17 cellular contexts compared by ENCODE assay signal in genomic region chr2:201858267-201858666, GRCh38. TPM values are rescaled to one million over a fixed set of nuclear protein-coding genes. Genes with fewer than 3 reads are reported as not detected.
DNase-seq lines count a peak whose midpoint lies in the region; FAIRE-seq and TF ChIP-seq lines count a peak whose summit lies in the region.
"Had no signal": no experiment of that assay in that cellular context is flagged by ENCODE, and none has a peak within 500 bp of the region (broad histone marks: within the 10 kb centered on the region; RNA-seq: fewer than 3 reads in every experiment).

No MANE protein-coding gene starts in this region.

- H3K36me3 ChIP-seq in H7 (replicated peaks; ENCODE audit: control insufficient read depth, insufficient read depth, low read length), result no peaks in the 10 kb centered on the region
- H3K36me3 ChIP-seq in astrocyte (ENCODE audit: insufficient read depth, low read length), result no peaks in the 10 kb centered on the region
- H3K36me3 ChIP-seq in mesenchymal stem cell (ENCODE audit: control insufficient read depth in 1 of 2, insufficient read depth in 2 of 2, low read depth in 1 of 2, low read length in 2 of 2), result no peaks in the 10 kb centered on the region
- no peaks in the 10 kb centered on the region for H3K36me3 ChIP-seq in sigmoid colon
- no peaks in the 10 kb centered on the region for H3K36me3 ChIP-seq in brain microvascular endothelial cell (replicated peaks)
- H3K36me3 ChIP-seq: gastroesophageal sphincter, SJSA1 had no signal

- no peaks in the 10 kb centered on the region for H3K79me1 ChIP-seq in mesenchymal stem cell (replicated peaks; ENCODE audit: low read length, poor library complexity, severe bottlenecking)

- H3K36me3 Mint-ChIP-seq in astrocyte (ENCODE audit: low read depth, unreplicated experiment), result peaks cover 4% of the 10 kb centered on the region

- H3K4me3 Mint-ChIP-seq in astrocyte (ENCODE audit: unreplicated experiment), result peak overlapping the region; percentile 47

- H2AFZ ChIP-seq in astrocyte (ENCODE audit: low read depth, low read length), result no peak overlapping the region
- H2AFZ ChIP-seq in mesenchymal stem cell (ENCODE audit: low read depth, low read length), result no peak overlapping the region

- no peak overlapping the region for H4K91ac ChIP-seq in mesenchymal stem cell (ENCODE audit: low read length)

- no peak for DNase-seq in H7
- DNase-seq in astrocyte (ENCODE audit: low read depth), result no peak
- no peak for DNase-seq in mesenchymal stem cell
- no peak for DNase-seq in sigmoid colon
- DNase-seq in NCI-H2081 (lab: John Stamatoyannopoulos, UW), result no peak
- no peak for DNase-seq in HPDE6-E6E7 (ENCODE audit: extremely low spot score)
- DNase-seq in brain microvascular endothelial cell, result no peak
- DNase-seq in NCI-H1930 (lab: John Stamatoyannopoulos, UW), result no peak
- DNase-seq: activated CD4-positive, CD25-positive, alpha-beta regulatory T cell treated with anti-CD3 and anti-CD28 coated beads, Interleukin-2, amount 50 U/mL, for 72 hours; activated naive CD4-positive, alpha-beta T cell; cortex of kidney; T-helper 9 cell had no signal

- no peak for TF ChIP-seq CTCF in astrocyte (IDR thresholded peaks at IDR 0.05; ENCODE audit: insufficient read depth, low read depth, low read length)
- TF ChIP-seq CTCF in sigmoid colon (IDR thresholded peaks at IDR 0.05), result no peak
- TF ChIP-seq CTCF in brain microvascular endothelial cell (IDR thresholded peaks at IDR 0.05; ENCODE audit: low read depth, low read length, missing control alignments), result no peak

- H3K4me1 ChIP-seq in astrocyte (ENCODE audit: insufficient read depth, low read length) (peaks cover 49% of the 10 kb centered on the region), mesenchymal stem cell (ENCODE audit: control insufficient read depth, insufficient read depth, low read depth, low read length) (peaks cover 6% of the 10 kb centered on the region), sigmoid colon (peaks cover 0 to 24% (median 11%) of the 10 kb centered on the region in 4 donors)

- no peak for TF ChIP-seq POLR2A in sigmoid colon (IDR thresholded peaks at IDR 0.05)

- no peak overlapping the region for H2AK5ac ChIP-seq in mesenchymal stem cell (ENCODE audit: low read length, severe bottlenecking)

- TF ChIP-seq EP300 in sigmoid colon (IDR thresholded peaks at IDR 0.05), result no peak

- peak overlapping the region; percentile 49 for H3K9ac ChIP-seq in astrocyte (ENCODE audit: low read length)
- no peak overlapping the region for H3K9ac ChIP-seq in mesenchymal stem cell (ENCODE audit: low read length)

- no peaks in the 10 kb centered on the region for H3K9me3 Mint-ChIP-seq in astrocyte (ENCODE audit: unreplicated experiment)

- H2BK5ac ChIP-seq in mesenchymal stem cell (ENCODE audit: low read depth, low read length, poor library complexity, severe bottlenecking), result no peak overlapping the region

- H3K27ac Mint-ChIP-seq in astrocyte (ENCODE audit: unreplicated experiment), result peak overlapping the region; percentile 62

- H3K4me3 ChIP-seq in H7 (ENCODE audit: insufficient read depth, low read depth, low read length) (peak overlapping the region; percentile 26), astrocyte (ENCODE audit: insufficient read depth, low read depth, low read length) (no peak overlapping the region), mesenchymal stem cell (ENCODE audit: insufficient read depth in 1 of 2, low read depth in 1 of 2, low read length in 2 of 2) (no peak overlapping the region), sigmoid colon (peak overlapping the region in 2 of 4 donors; percentile 28 to 34), brain microvascular endothelial cell (ENCODE audit: low read depth, low read length) (no peak overlapping the region)
- H3K4me3 ChIP-seq: K562, lung, SJSA1 had no signal

- no peaks in the 10 kb centered on the region for H4K20me1 ChIP-seq in astrocyte (ENCODE audit: insufficient read depth, low read length)

- H3K79me2 ChIP-seq in astrocyte (ENCODE audit: insufficient read depth, low read length), result no peaks in the 10 kb centered on the region

- peaks cover 46% of the 10 kb centered on the region for H3K4me1 Mint-ChIP-seq in astrocyte (ENCODE audit: low read depth, unreplicated experiment)

- intact Hi-C loops in sigmoid colon (cut with DNase I), result loop anchor here (5.0 kb wide), 1 partner anchor 76 kb away; the partner anchor contains the start of gene ALS2

- peak overlapping the region; percentile 89 for H2BK120ac ChIP-seq in mesenchymal stem cell (ENCODE audit: low read depth, low read length)

- no peak overlapping the region for H3K14ac ChIP-seq in mesenchymal stem cell (ENCODE audit: low read length in 2 of 2)

- no peaks in the 10 kb centered on the region for H3K27me3 Mint-ChIP-seq in astrocyte (ENCODE audit: low read depth, unreplicated experiment)

- no peak overlapping the region for H3K23ac ChIP-seq in mesenchymal stem cell (ENCODE audit: low read length in 2 of 2)

- 33% methylated on average over 1 of the region's 4 CpGs for WGBS in mesenchymal stem cell
- WGBS in sigmoid colon, 2 donors, result 16 to 46% methylated on average over 4 of the region's 4 CpGs

- peak overlapping the region in 1 of 2 experiments; percentile 60 for H3K18ac ChIP-seq in mesenchymal stem cell (ENCODE audit: low read depth in 1 of 2, low read length in 2 of 2)

- in situ Hi-C loops in brain microvascular endothelial cell (cut with HindIII; ENCODE audit: low pct_ligation_motif_present, low sequenced_read_pairs), result no loop called here

- H4K8ac ChIP-seq in mesenchymal stem cell (ENCODE audit: low read length), result no peak overlapping the region

- H2BK15ac ChIP-seq in mesenchymal stem cell (ENCODE audit: low read depth, poor library complexity, severe bottlenecking), result no peak overlapping the region

- H3K27ac ChIP-seq in astrocyte (ENCODE audit: low read depth, low read length), result peak overlapping the region; percentile 60
- peak overlapping the region; percentile 22 for H3K27ac ChIP-seq in mesenchymal stem cell (ENCODE audit: low read length, poor library complexity, severe bottlenecking)
- peak overlapping the region in 3 of 4 donors; percentile 30 to 56 (median 48) for H3K27ac ChIP-seq in sigmoid colon
- H3K27ac ChIP-seq in brain microvascular endothelial cell, result no peak overlapping the region
- H3K27ac ChIP-seq: SJSA1 had no signal

- H3K4me2 ChIP-seq in astrocyte (ENCODE audit: low read length), result peak overlapping the region; percentile 77
- peak overlapping the region; percentile 63 for H3K4me2 ChIP-seq in mesenchymal stem cell (ENCODE audit: low read length, poor library complexity, severe bottlenecking)

- H3K27me3 ChIP-seq in H7 (ENCODE audit: control insufficient read depth, insufficient read depth, low read length) (no peaks in the 10 kb centered on the region), astrocyte (ENCODE audit: insufficient read depth, low read length) (no peaks in the 10 kb centered on the region), mesenchymal stem cell (ENCODE audit: control insufficient read depth in 1 of 2, insufficient read depth in 1 of 2, low read length in 2 of 2) (peaks cover 0 to 7% of the 10 kb centered on the region in 2 experiments), sigmoid colon (no peaks in the 10 kb centered on the region), brain microvascular endothelial cell (replicated peaks) (no peaks in the 10 kb centered on the region)
- H3K27me3 ChIP-seq: gastroesophageal sphincter, SJSA1 had no signal

- H2BK12ac ChIP-seq in mesenchymal stem cell (ENCODE audit: low read length in 2 of 2), result no peak overlapping the region

- H3K4ac ChIP-seq in mesenchymal stem cell (ENCODE audit: low read depth in 1 of 2, low read length in 2 of 2), result no peak overlapping the region

- no peaks in the 10 kb centered on the region for H3K9me3 ChIP-seq in astrocyte (ENCODE audit: insufficient read depth, low read depth, low read length)
- H3K9me3 ChIP-seq in mesenchymal stem cell (ENCODE audit: control insufficient read depth, low read length), result no peaks in the 10 kb centered on the region
- H3K9me3 ChIP-seq in sigmoid colon, result no peaks in the 10 kb centered on the region
- H3K9me3 ChIP-seq: gastroesophageal sphincter, SJSA1 had no signal

- FAIRE-seq in astrocyte (lab: Jason Lieb, UNC), result no peak
- FAIRE-seq: K562 had no signal

RNA-seq across cellular contexts. Expression of gene CDK15, which starts 51.9 kb away (rescaled TPM):
- total RNA-seq in H7 (2014; rRNA removed; shearing (Covaris generic)), result not detected in 2 replicates
- 6.6 and 9.3 TPM in 2 replicates for total RNA-seq in astrocyte
- 6.9 TPM for polyA plus RNA-seq in mesenchymal stem cell (2013, experiment 1 of 2)
- polyA plus RNA-seq in mesenchymal stem cell (2013, experiment 2 of 2), result 6.9 TPM
- under 1 TPM; 0.28 to 0.81 (median 0.60) TPM for total RNA-seq in sigmoid colon
- polyA plus RNA-seq in sigmoid colon, result under 1 TPM in 2 of 3 donors, not detected in 1; 0.12 to 0.60 TPM
- total RNA-seq: G401, K562 had no signal
- polyA plus RNA-seq: K562 had no signal
